In the genomic region with DNA sequence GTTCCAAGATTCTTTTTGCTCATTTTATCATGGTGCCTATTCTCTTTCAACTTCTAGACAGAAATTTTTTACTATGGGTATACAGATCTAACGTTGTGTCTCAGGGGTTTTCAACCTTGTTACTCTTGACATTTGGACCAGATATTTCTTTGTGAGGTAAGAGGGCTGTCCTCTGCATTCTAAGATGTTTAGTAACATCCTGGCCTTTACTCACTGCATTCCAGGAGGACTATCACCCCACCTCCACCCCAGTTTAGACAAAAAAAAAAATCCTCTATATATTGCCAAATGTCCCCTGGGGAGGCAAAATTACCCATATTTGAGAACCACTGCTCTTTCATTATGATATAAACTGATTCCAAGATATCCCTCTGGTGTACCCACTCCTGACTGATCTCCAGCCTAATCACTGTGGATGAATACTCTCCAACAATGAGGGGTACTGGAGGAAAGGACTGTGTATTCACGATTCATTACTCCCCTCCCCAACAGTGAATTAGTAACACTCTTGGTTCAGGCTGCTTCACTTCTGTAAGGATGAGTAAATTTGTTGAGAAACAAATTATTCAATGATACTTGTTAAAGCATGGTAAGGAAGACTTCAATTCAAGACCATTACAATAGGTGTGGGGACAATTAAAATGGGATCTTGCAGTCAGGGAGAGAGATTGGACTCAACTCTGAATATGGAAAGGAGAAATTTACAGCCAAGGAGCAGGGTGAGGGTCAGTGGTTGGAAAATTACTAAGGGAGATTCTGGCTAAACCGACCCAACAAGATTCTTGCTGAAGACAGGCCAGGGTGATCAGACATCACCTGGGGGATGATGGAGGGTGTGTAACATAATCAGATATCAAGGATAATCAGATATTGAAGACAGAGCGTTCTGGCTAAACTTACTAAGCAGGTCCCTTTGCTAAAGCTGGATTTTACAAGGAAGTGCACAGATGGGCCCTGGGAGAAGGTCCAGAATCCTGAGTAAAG, we compare ENCODE assay signal across 1 cellular context.
A peak's percentile ranks its signal among the peaks of the same experiment; 100 is the strongest.
TF ChIP-seq lines count a peak whose summit lies in the region.

No MANE protein-coding gene starts in this region.

TF ChIP-seq in SK-N-SH, 30 proteins besides CTCF, POLR2A, EP300 and RAD21 (continued from another document):
- TF ChIP-seq, protein P1, sequence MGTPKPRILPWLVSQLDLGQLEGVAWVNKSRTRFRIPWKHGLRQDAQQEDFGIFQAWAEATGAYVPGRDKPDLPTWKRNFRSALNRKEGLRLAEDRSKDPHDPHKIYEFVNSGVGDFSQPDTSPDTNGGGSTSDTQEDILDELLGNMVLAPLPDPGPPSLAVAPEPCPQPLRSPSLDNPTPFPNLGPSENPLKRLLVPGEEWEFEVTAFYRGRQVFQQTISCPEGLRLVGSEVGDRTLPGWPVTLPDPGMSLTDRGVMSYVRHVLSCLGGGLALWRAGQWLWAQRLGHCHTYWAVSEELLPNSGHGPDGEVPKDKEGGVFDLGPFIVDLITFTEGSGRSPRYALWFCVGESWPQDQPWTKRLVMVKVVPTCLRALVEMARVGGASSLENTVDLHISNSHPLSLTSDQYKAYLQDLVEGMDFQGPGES (IDR thresholded peaks at IDR 0.05; ENCODE audit: low read depth, low read length) = no peak
- no peak for TF ChIP-seq EZH2phosphoT487 (IDR thresholded peaks at IDR 0.05; ENCODE audit: borderline replicate concordance, low read depth)
- no peak for TF ChIP-seq MXI1 (IDR thresholded peaks at IDR 0.05; ENCODE audit: low read depth, low read length)
- TF ChIP-seq RFX5 (IDR thresholded peaks at IDR 0.05; ENCODE audit: low read length) = no peak
- TF ChIP-seq NFIC (IDR thresholded peaks at IDR 0.05; ENCODE audit: borderline replicate concordance) = peak; percentile 42; the same call in 1 of the 2 replicates
- no peak; the same call in 1 of the 2 replicates for TF ChIP-seq RXRA (IDR thresholded peaks at IDR 0.05; ENCODE audit: borderline replicate concordance, low read depth)
- TF ChIP-seq, protein P2, sequence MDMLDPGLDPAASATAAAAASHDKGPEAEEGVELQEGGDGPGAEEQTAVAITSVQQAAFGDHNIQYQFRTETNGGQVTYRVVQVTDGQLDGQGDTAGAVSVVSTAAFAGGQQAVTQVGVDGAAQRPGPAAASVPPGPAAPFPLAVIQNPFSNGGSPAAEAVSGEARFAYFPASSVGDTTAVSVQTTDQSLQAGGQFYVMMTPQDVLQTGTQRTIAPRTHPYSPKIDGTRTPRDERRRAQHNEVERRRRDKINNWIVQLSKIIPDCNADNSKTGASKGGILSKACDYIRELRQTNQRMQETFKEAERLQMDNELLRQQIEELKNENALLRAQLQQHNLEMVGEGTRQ (IDR thresholded peaks at IDR 0.05; ENCODE audit: borderline replicate concordance, low read depth, low read length) = no peak
- no peak for TF ChIP-seq GABPA (IDR thresholded peaks at IDR 0.05; ENCODE audit: low read depth)
- TF ChIP-seq ELF1 (IDR thresholded peaks at IDR 0.05) = no peak
- TF ChIP-seq YY1 (IDR thresholded peaks at IDR 0.05; ENCODE audit: low read depth) = no peak
- TF ChIP-seq FOXJ3 (CRISPR knock-in tag; IDR thresholded peaks at IDR 0.05) = no peak
- TF ChIP-seq, protein P3, sequence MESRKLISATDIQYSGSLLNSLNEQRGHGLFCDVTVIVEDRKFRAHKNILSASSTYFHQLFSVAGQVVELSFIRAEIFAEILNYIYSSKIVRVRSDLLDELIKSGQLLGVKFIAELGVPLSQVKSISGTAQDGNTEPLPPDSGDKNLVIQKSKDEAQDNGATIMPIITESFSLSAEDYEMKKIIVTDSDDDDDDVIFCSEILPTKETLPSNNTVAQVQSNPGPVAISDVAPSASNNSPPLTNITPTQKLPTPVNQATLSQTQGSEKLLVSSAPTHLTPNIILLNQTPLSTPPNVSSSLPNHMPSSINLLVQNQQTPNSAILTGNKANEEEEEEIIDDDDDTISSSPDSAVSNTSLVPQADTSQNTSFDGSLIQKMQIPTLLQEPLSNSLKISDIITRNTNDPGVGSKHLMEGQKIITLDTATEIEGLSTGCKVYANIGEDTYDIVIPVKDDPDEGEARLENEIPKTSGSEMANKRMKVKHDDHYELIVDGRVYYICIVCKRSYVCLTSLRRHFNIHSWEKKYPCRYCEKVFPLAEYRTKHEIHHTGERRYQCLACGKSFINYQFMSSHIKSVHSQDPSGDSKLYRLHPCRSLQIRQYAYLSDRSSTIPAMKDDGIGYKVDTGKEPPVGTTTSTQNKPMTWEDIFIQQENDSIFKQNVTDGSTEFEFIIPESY (IDR thresholded peaks at IDR 0.05; ENCODE audit: borderline replicate concordance, low read depth) = no peak
- TF ChIP-seq CHD2 (IDR thresholded peaks at IDR 0.05; ENCODE audit: low read length, partially characterized antibody) = no peak
- TF ChIP-seq, protein P4, sequence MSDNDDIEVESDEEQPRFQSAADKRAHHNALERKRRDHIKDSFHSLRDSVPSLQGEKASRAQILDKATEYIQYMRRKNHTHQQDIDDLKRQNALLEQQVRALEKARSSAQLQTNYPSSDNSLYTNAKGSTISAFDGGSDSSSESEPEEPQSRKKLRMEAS (IDR thresholded peaks at IDR 0.05; ENCODE audit: low read depth) = no peak
- no peak for TF ChIP-seq GATA2 (CRISPR knock-in tag; IDR thresholded peaks at IDR 0.05)
- TF ChIP-seq, protein P5, sequence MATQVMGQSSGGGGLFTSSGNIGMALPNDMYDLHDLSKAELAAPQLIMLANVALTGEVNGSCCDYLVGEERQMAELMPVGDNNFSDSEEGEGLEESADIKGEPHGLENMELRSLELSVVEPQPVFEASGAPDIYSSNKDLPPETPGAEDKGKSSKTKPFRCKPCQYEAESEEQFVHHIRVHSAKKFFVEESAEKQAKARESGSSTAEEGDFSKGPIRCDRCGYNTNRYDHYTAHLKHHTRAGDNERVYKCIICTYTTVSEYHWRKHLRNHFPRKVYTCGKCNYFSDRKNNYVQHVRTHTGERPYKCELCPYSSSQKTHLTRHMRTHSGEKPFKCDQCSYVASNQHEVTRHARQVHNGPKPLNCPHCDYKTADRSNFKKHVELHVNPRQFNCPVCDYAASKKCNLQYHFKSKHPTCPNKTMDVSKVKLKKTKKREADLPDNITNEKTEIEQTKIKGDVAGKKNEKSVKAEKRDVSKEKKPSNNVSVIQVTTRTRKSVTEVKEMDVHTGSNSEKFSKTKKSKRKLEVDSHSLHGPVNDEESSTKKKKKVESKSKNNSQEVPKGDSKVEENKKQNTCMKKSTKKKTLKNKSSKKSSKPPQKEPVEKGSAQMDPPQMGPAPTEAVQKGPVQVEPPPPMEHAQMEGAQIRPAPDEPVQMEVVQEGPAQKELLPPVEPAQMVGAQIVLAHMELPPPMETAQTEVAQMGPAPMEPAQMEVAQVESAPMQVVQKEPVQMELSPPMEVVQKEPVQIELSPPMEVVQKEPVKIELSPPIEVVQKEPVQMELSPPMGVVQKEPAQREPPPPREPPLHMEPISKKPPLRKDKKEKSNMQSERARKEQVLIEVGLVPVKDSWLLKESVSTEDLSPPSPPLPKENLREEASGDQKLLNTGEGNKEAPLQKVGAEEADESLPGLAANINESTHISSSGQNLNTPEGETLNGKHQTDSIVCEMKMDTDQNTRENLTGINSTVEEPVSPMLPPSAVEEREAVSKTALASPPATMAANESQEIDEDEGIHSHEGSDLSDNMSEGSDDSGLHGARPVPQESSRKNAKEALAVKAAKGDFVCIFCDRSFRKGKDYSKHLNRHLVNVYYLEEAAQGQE (IDR thresholded peaks at IDR 0.05; ENCODE audit: low read depth, low read length) = no peak
- peak; percentile 50; the same call in 1 of the 2 replicates for TF ChIP-seq TCF12 (IDR thresholded peaks at IDR 0.05)
- no peak for TF ChIP-seq TAF1 (IDR thresholded peaks at IDR 0.05; ENCODE audit: borderline replicate concordance, low read depth, low read length)
- TF ChIP-seq FOSL2 (IDR thresholded peaks at IDR 0.05; ENCODE audit: borderline replicate concordance, low read depth) = peak; percentile 32; the same call in 1 of the 2 replicates
- TF ChIP-seq TEAD4 (IDR thresholded peaks at IDR 0.05; ENCODE audit: borderline replicate concordance, insufficient read depth) = peak; percentile 70; the same call in 1 of the 2 replicates
